Comparison of ENCODE assay signal across 8 cellular contexts in the genomic region with DNA sequence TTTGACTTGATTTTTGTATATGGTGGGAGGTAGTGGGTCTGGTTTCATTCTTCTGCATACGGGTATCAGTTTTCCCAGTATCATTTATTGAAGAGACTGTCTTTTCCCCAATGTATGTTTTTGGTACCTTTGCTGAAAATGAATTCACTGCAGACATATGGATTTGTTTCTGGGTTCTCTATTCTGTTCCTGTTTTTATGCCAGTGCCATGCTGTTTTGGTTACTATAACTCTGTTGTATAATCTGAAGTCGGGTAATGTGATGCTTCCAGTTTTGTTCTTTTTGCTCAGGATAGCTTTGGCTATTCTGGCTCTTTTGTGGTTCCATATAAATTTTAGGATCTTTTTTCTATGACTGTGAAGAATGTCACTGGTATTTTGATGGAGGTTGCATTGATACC. TPM values are rescaled to one million over a fixed set of nuclear protein-coding genes. Genes with fewer than 3 reads are reported as not detected.
A peak's percentile ranks its signal among the peaks of the same experiment; 100 is the strongest.
DNase-seq lines count a peak whose midpoint lies in the region; ATAC-seq and TF ChIP-seq lines count a peak whose summit lies in the region.

No MANE protein-coding gene starts in this region.

- H3K9me3 Mint-ChIP-seq in natural killer cell treated with Interleukin-12 subunit alpha and Interleukin-12 subunit beta and Interleukin-15 and Interleukin-18, amount 100 ng/mL, for 72 hours: no peaks in the 10 kb centered on the region

- no peaks in the 10 kb centered on the region for H3K27me3 Mint-ChIP-seq in natural killer cell treated with Interleukin-12 subunit alpha and Interleukin-12 subunit beta and Interleukin-15 and Interleukin-18, amount 100 ng/mL, for 72 hours

- no peak for TF ChIP-seq CTCF in AG09309 (IDR thresholded peaks at IDR 0.05; ENCODE audit: control insufficient read depth, insufficient read depth, low read depth, low read length, missing control alignments)
- no peak for TF ChIP-seq CTCF in choroid plexus epithelial cell (conservative IDR thresholded peaks at IDR 0.05; ENCODE audit: low read depth, low read length)

- ATAC-seq in natural killer cell treated with Interleukin-12 subunit alpha and Interleukin-12 subunit beta and Interleukin-15 and Interleukin-18, amount 100 ng/mL, for 72 hours: no peak

- H3K36me3 Mint-ChIP-seq in natural killer cell treated with Interleukin-12 subunit alpha and Interleukin-12 subunit beta and Interleukin-15 and Interleukin-18, amount 100 ng/mL, for 72 hours: peaks cover 21% of the 10 kb centered on the region

- H3K4me1 Mint-ChIP-seq in natural killer cell treated with Interleukin-12 subunit alpha and Interleukin-12 subunit beta and Interleukin-15 and Interleukin-18, amount 100 ng/mL, for 72 hours (ENCODE audit: low read depth in 2 of 2): peaks cover 39 to 40% of the 10 kb centered on the region in 2 donors

- H3K27ac Mint-ChIP-seq in natural killer cell treated with Interleukin-12 subunit alpha and Interleukin-12 subunit beta and Interleukin-15 and Interleukin-18, amount 100 ng/mL, for 72 hours: peak overlapping the region; percentile 87 to 99

- H3K4me3 ChIP-seq in AG09309 (ENCODE audit: control insufficient read depth, low read depth, low read length) (peak overlapping the region; percentile 63; the same call in 1 of the 2 replicates), choroid plexus epithelial cell (ENCODE audit: low read depth, low read length) (peak overlapping the region; percentile 78)
- H3K4me3 ChIP-seq in Jurkat, Clone E6-1 (ENCODE audit: low read length): peak overlapping the region; percentile 100

- peak overlapping the region; percentile 92 for H3K4me3 Mint-ChIP-seq in natural killer cell treated with Interleukin-12 subunit alpha and Interleukin-12 subunit beta and Interleukin-15 and Interleukin-18, amount 100 ng/mL, for 72 hours

- DNase-seq in AG09309 (ENCODE audit: low read depth): no peak
- DNase-seq in Jurkat, Clone E6-1 (ENCODE audit: low read depth, low spot score): no peak
- no peak for DNase-seq in choroid plexus epithelial cell (ENCODE audit: low read depth)
- DNase-seq in natural killer cell treated with Interleukin-12 subunit alpha and Interleukin-12 subunit beta and Interleukin-15 and Interleukin-18, amount 100 ng/mL, for 72 hours (ENCODE audit: low spot score): no peak
- no peak for DNase-seq in SW 1271 (lab: John Stamatoyannopoulos, UW)
- DNase-seq in NCI-H1417 (lab: John Stamatoyannopoulos, UW): no peak
- no peak for DNase-seq in dermis blood vessel endothelial cell
- DNase-seq in NCI-H748 (lab: John Stamatoyannopoulos, UW; ENCODE audit: unreplicated experiment): no peak

RNA-seq across cellular contexts. Expression of a gene that starts 0.8 kb away (rescaled TPM):
- 38.1 TPM for polyA plus RNA-seq in Jurkat, Clone E6-1 (2012; ENCODE audit: insufficient read depth, insufficient read length)
- 10 to 100 TPM; 38.8 to 42.0 TPM for total RNA-seq in natural killer cell treated with Interleukin-12 subunit alpha and Interleukin-12 subunit beta and Interleukin-15 and Interleukin-18, amount 100 ng/mL, for 72 hours
- total RNA-seq in dermis blood vessel endothelial cell: 29.1 and 34.7 TPM in 2 replicates

RNA-seq across cellular contexts. Expression of a gene that starts 0.9 kb away (rescaled TPM):
- 21.7 TPM for polyA plus RNA-seq in Jurkat, Clone E6-1 (2012; ENCODE audit: insufficient read depth, insufficient read length)
- 10 to 100 TPM; 12.3 to 13.4 TPM for total RNA-seq in natural killer cell treated with Interleukin-12 subunit alpha and Interleukin-12 subunit beta and Interleukin-15 and Interleukin-18, amount 100 ng/mL, for 72 hours
- 26.0 and 26.9 TPM in 2 replicates for total RNA-seq in dermis blood vessel endothelial cell

RNA-seq across cellular contexts. Expression of a gene that starts 56.7 kb away (rescaled TPM):
- polyA plus RNA-seq in Jurkat, Clone E6-1 (2012; ENCODE audit: insufficient read depth, insufficient read length): not detected
- 1 to 10 TPM; 1.1 to 1.3 TPM for total RNA-seq in natural killer cell treated with Interleukin-12 subunit alpha and Interleukin-12 subunit beta and Interleukin-15 and Interleukin-18, amount 100 ng/mL, for 72 hours
- total RNA-seq in dermis blood vessel endothelial cell: 1.0 and 2.1 TPM in 2 replicates
